In the genomic region with DNA sequence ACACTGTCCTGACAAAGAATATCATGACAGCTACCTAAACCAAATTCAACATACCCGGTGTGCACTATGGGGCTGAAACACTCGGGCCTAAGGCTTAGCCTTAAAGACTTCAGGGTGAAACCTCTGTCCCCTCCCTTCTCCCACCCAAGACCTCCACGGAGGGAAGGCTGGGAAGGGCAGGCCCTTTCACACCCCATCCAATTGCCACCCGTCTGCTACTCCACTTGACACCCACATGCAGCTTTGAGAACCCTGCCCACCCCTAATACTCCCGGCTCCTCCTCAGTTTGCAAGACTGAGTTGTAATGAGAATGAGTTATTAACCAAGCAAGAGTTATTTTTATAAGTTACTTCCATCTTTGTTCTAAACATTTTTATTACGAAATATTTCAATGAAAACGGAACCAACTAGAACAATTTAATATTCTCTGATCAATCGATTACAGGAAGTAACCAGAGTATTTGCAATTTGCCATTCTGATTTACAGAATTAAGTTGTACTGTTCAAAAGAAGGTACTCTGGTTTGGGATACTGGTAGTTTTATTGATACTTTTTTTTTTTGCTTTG, we compare ENCODE assay signal across 22 cellular contexts. TPM values are rescaled to one million over a fixed set of nuclear protein-coding genes. Genes with fewer than 3 reads are reported as not detected.
DNase-seq lines count a peak whose midpoint lies in the region; ATAC-seq, FAIRE-seq and TF ChIP-seq lines count a peak whose summit lies in the region.
"Had no signal": no experiment of that assay in that cellular context is flagged by ENCODE, and none has a peak within 500 bp of the region (broad histone marks: within the 10 kb centered on the region; RNA-seq: fewer than 3 reads in every experiment).

No MANE protein-coding gene starts in this region.

- H3K4me1 ChIP-seq in K562 (replicated peaks in 1 of 2; ENCODE audit: control insufficient read depth in 2 of 2, insufficient read depth in 2 of 2, low read length in 2 of 2) (peaks cover 16 to 38% of the 10 kb centered on the region in 2 experiments), osteoblast (ENCODE audit: insufficient read depth, low read length) (peaks cover 3% of the 10 kb centered on the region)

- H3K9me3 ChIP-seq in K562 (replicated peaks; ENCODE audit: control insufficient read depth, insufficient read depth, low read depth, low read length): no peaks in the 10 kb centered on the region
- H3K9me3 ChIP-seq in osteoblast (ENCODE audit: low read depth, low read length): no peaks in the 10 kb centered on the region
- H3K9me3 ChIP-seq: heart left ventricle, SJSA1 had no signal

- H3K9me1 ChIP-seq in K562 (ENCODE audit: control insufficient read depth, insufficient read depth, low read length): peaks cover 12% of the 10 kb centered on the region

- no peak for TF ChIP-seq POLR2A in K562 (conservative IDR thresholded peaks at IDR 0.05)

- H3K27me3 Mint-ChIP-seq in T-helper 1 cell treated with Interleukin-12 subunit alpha and Interleukin-12 subunit beta and Interleukin-4 antibody, amounts not matched to agents 30 μg/mL and 1 μg/mL, for 36 hours (ENCODE audit: low read depth): no peaks in the 10 kb centered on the region
- H3K27me3 Mint-ChIP-seq: activated B cell treated with CpG ODN at 0.5 μM for 24 hours had no signal

- H3K79me2 ChIP-seq in K562 (ENCODE audit: control insufficient read depth, insufficient read depth, low read length) (peaks cover 63% of the 10 kb centered on the region), osteoblast (ENCODE audit: insufficient read depth, low read length) (peaks cover 61% of the 10 kb centered on the region)

- DNase-seq in T-helper 1 cell: no peak
- peak; percentile 46 for DNase-seq in H7
- DNase-seq in K562 (ENCODE audit: extremely low read depth in 1 of 4, low spot score in 3 of 4): peak in 1 of 4 experiments; percentile 9
- peak; percentile 59 for DNase-seq in osteoblast (ENCODE audit: insufficient read length, low spot score, missing footprints)
- no peak for DNase-seq in stimulated activated naive CD4-positive, alpha-beta T cell treated with Interleukin-2 at 50 U/mL for 16 hours (lab: John Stamatoyannopoulos, UW)
- DNase-seq in stimulated activated CD4-positive, alpha-beta T cell treated with anti-CD3 and anti-CD28 coated beads, Interleukin-4, amount 100 ng/mL, for 24 hours: no peak
- no peak for DNase-seq in RPMI8226
- DNase-seq: activated B cell treated with CpG ODN at 0.5 μM for 24 hours; activated CD8-positive, alpha-beta T cell treated with anti-CD3 and anti-CD28 coated beads, Interleukin-2, amount 10 ng/mL, durations not matched to agents 7 days and 5 days; DMS 273 treated with DMSO at 0.1 percent for 48 hours; GOT3; heart left ventricle; KG1; MV-4-11; NCI-H187; NCI-H2227 treated with DMSO at 0.1 percent for 48 hours; substantia nigra had no signal

- no TSS peak for BruUV-seq in K562 (replicated peaks; lab: Mats Ljungman, UMichigan)

- TF ChIP-seq RAD21 in K562 (CRISPR knock-in tag; conservative IDR thresholded peaks at IDR 0.05 in 1 of 2, IDR thresholded peaks at IDR 0.05 in 1 of 2): no peak

- H3K4me3 ChIP-seq in H7 (ENCODE audit: insufficient read depth, low read depth, low read length): no peak overlapping the region
- no peak overlapping the region for H3K4me3 ChIP-seq in K562
- no peak overlapping the region for H3K4me3 ChIP-seq in osteoblast (ENCODE audit: insufficient read depth, low read length)
- H3K4me3 ChIP-seq: heart left ventricle, SJSA1 had no signal

- FAIRE-seq in K562 (lab: Jason Lieb, UNC): no peak
- FAIRE-seq: GM12891 had no signal

- POLR2A ChIA-PET in K562 (lab: Yijun Ruan, JAX): interaction anchor here (0.5 to 1.1 kb wide), 2 partner anchors 8 to 102 kb away, joined by 3 read pairs; no protein-coding TSS in a partner anchor

- no peak overlapping the region for H3K27ac Mint-ChIP-seq in T-helper 1 cell treated with Interleukin-12 subunit alpha and Interleukin-12 subunit beta and Interleukin-4 antibody, amounts not matched to agents 30 μg/mL and 1 μg/mL, for 36 hours
- H3K27ac Mint-ChIP-seq: activated B cell treated with CpG ODN at 0.5 μM for 24 hours; activated CD8-positive, alpha-beta T cell treated with anti-CD3 and anti-CD28 coated beads, Interleukin-2, amount 10 ng/mL, durations not matched to agents 7 days and 5 days had no signal

- H3K4me1 Mint-ChIP-seq in T-helper 1 cell treated with Interleukin-12 subunit alpha and Interleukin-12 subunit beta and Interleukin-4 antibody, amounts not matched to agents 30 μg/mL and 1 μg/mL, for 36 hours (ENCODE audit: low read depth): peaks cover 17% of the 10 kb centered on the region

- H4K20me1 ChIP-seq in K562 (replicated peaks; ENCODE audit: control insufficient read depth, insufficient read depth, low read length): peaks cover 46% of the 10 kb centered on the region
- H4K20me1 ChIP-seq in osteoblast (ENCODE audit: insufficient read depth, low read length): peaks cover 44% of the 10 kb centered on the region

- 76% methylated on average over 8 of the region's 8 CpGs for WGBS in K562 (ENCODE audit: insufficient coverage, low coverage, missing lambda C conversion rate)

- H2AFZ ChIP-seq in K562 (ENCODE audit: low read depth, low read length) (no peak overlapping the region), osteoblast (ENCODE audit: low read length) (no peak overlapping the region)

- H3K4me2 ChIP-seq in K562 (ENCODE audit: insufficient read depth, low read length) (no peak overlapping the region), osteoblast (ENCODE audit: insufficient read depth, low read length) (no peak overlapping the region)

- TF ChIP-seq EP300 in K562 (IDR thresholded peaks at IDR 0.05; ENCODE audit: low read length): no peak

- CTCF ChIA-PET in K562 (lab: Yijun Ruan, JAX; ENCODE audit: low intra/inter-chr PET ratio): no interaction called here

- H3K27ac ChIP-seq in K562 (ENCODE audit: extremely low read depth, low read depth, low read length) (no peak overlapping the region), osteoblast (ENCODE audit: low read depth, low read length) (no peak overlapping the region)
- H3K27ac ChIP-seq: 22Rv1, heart left ventricle, SJSA1 had no signal

- H3K36me3 ChIP-seq in H7 (replicated peaks; ENCODE audit: control insufficient read depth, insufficient read depth, low read length): no peaks in the 10 kb centered on the region; the same call in none of the 2 replicates
- H3K36me3 ChIP-seq in K562 (ENCODE audit: control insufficient read depth, insufficient read depth, low read length): peaks cover 35% of the 10 kb centered on the region
- H3K36me3 ChIP-seq in osteoblast (ENCODE audit: insufficient read depth, low read length): no peaks in the 10 kb centered on the region
- H3K36me3 ChIP-seq: heart left ventricle had no signal

- H3K9ac ChIP-seq in K562 (ENCODE audit: insufficient read depth in 1 of 2, low read depth in 2 of 2, low read length in 2 of 2): no peak overlapping the region

- peak overlapping the region; percentile 59 for H3K4me3 Mint-ChIP-seq in T-helper 1 cell treated with Interleukin-12 subunit alpha and Interleukin-12 subunit beta and Interleukin-4 antibody, amounts not matched to agents 30 μg/mL and 1 μg/mL, for 36 hours
- H3K4me3 Mint-ChIP-seq: activated CD8-positive, alpha-beta T cell treated with anti-CD3 and anti-CD28 coated beads, Interleukin-2, amount 10 ng/mL, durations not matched to agents 7 days and 5 days had no signal

- H3K27me3 ChIP-seq in H7 (ENCODE audit: control insufficient read depth, insufficient read depth, low read length) (no peaks in the 10 kb centered on the region), K562 (ENCODE audit: control insufficient read depth in 2 of 2, insufficient read depth in 2 of 2, low read length in 2 of 2) (no peaks in the 10 kb centered on the region), osteoblast (ENCODE audit: insufficient read depth, low read length) (no peaks in the 10 kb centered on the region)
- H3K27me3 ChIP-seq: heart left ventricle, SJSA1 had no signal

- no peaks in the 10 kb centered on the region for H3K9me3 Mint-ChIP-seq in T-helper 1 cell treated with Interleukin-12 subunit alpha and Interleukin-12 subunit beta and Interleukin-4 antibody, amounts not matched to agents 30 μg/mL and 1 μg/mL, for 36 hours
- H3K9me3 Mint-ChIP-seq: activated B cell treated with CpG ODN at 0.5 μM for 24 hours had no signal

- peaks cover 5% of the 10 kb centered on the region for H3K36me3 Mint-ChIP-seq in T-helper 1 cell treated with Interleukin-12 subunit alpha and Interleukin-12 subunit beta and Interleukin-4 antibody, amounts not matched to agents 30 μg/mL and 1 μg/mL, for 36 hours (ENCODE audit: low read depth)

- TF ChIP-seq CTCF in K562 (IDR thresholded peaks at IDR 0.05 in 2 of 3, conservative IDR thresholded peaks at IDR 0.05 in 1 of 3; ENCODE audit: insufficient read depth in 2 of 3, low read depth in 1 of 3, low read length in 3 of 3) (no peak), osteoblast (IDR thresholded peaks at IDR 0.05; ENCODE audit: extremely low read depth, low read depth, low read length) (no peak)

- no peak for ATAC-seq in K562
- ATAC-seq: activated CD8-positive, alpha-beta T cell treated with anti-CD3 and anti-CD28 coated beads, Interleukin-2, amount 10 ng/mL, durations not matched to agents 7 days and 5 days; heart left ventricle; left lobe of liver had no signal

- intact Hi-C loops in K562 (cut with micrococcal nuclease): loop anchor here (5.0 kb wide), 1 partner anchor 35 kb away; no protein-coding TSS in a partner anchor

- in situ Hi-C loops in K562 (cut with MboI): no loop called here

TF ChIP-seq in K562, 482 proteins besides CTCF, POLR2A, EP300 and RAD21 (continues in another document):
- TF ChIP-seq XRCC4 (IDR thresholded peaks at IDR 0.05; ENCODE audit: extremely low read depth, insufficient read depth, insufficient read length): no peak

RNA-seq across cellular contexts. Expression of gene TAF4, which starts 3.7 kb away (rescaled TPM):
- total RNA-seq in H7 (2014; rRNA removed; shearing (Covaris generic)): 5.2 and 8.0 TPM in 2 replicates
- 55.2 and 60.4 TPM in 2 replicates for total RNA-seq in K562 (2011; cell fraction: chromatin; rRNA removed; ENCODE audit: low replicate concordance)
- total RNA-seq in K562 (2011; cell fraction: nucleolus; rRNA removed): 24.2 and 29.5 TPM in 2 replicates
- total RNA-seq in K562 (2011; cell fraction: nucleoplasm; rRNA removed): 37.6 and 39.3 TPM in 2 replicates
- 5.3 and 6.7 TPM in 2 replicates for total RNA-seq in K562 (2014; rRNA removed)
- 5.7 and 7.1 TPM in 2 replicates for total RNA-seq in K562 (2014; rRNA removed; fragmentation: Illumina TruSeq; extraction: Trizol)
- 5.6 and 7.8 TPM in 2 replicates for total RNA-seq in K562 (2015; rRNA removed; fragmentation: Illumina TruSeq; extraction: Trizol)
- total RNA-seq in K562 (2021): 20.4 and 28.3 TPM in 2 replicates
- polyA plus RNA-seq in K562 (2011; rRNA removed): 3.6 and 3.9 TPM in 2 replicates
- polyA plus RNA-seq in K562 (2011; cell fraction: cytosol; rRNA removed): 3.1 and 9.7 TPM in 2 replicates
- polyA plus RNA-seq in K562 (2011; cell fraction: nucleus; rRNA removed): 7.7 and 13.2 TPM in 2 replicates
- 10.2 and 14.4 TPM in 2 replicates for polyA plus RNA-seq in K562 (2012)
- polyA plus RNA-seq in K562 (2014; fragmentation: Illumina TruSeq; extraction: Trizol): 12.4 and 14.6 TPM in 2 replicates
- under 1 TPM; 0.44 to 0.48 TPM for polyA plus RNA-seq in K562 (2014; fragmentation: Nextera tagmentation; extraction: Ambion mirVana)
- 11.5 and 11.6 TPM in 2 replicates for polyA plus RNA-seq in K562 (2014; rRNA removed)
- 5.4 and 5.6 TPM in 2 replicates for polyA minus RNA-seq in K562 (2011; rRNA and poly(A)+ RNA removed)
- polyA minus RNA-seq in K562 (2011; cell fraction: cytosol; rRNA and poly(A)+ RNA removed): 16.1 and 22.1 TPM in 2 replicates
- 6.1 and 8.2 TPM in 2 replicates for polyA minus RNA-seq in K562 (2011; cell fraction: nucleus; rRNA and poly(A)+ RNA removed)
- total RNA-seq in osteoblast: 4.3 and 4.7 TPM in 2 replicates

Comparison
In these comparisons a context has a peak if more than half of its experiments do, and no peak if none do; other contexts are left out.
1. DNase-seq: peak in H7 (single experiment) and osteoblast (single experiment); none in T-helper 1 cell (0 of 5), stimulated activated naive CD4-positive, alpha-beta T cell treated with Interleukin-2 at 50 U/mL for 16 hours (single experiment), stimulated activated CD4-positive, alpha-beta T cell treated with anti-CD3 and anti-CD28 coated beads, Interleukin-4, amount 100 ng/mL, for 24 hours (single experiment) and RPMI8226 (single experiment).